Comparison of ENCODE assay signal across 8 cellular contexts in genomic region chr15:82540055-82540983, GRCh38. TPM values are rescaled to one million over a fixed set of nuclear protein-coding genes. Genes with fewer than 3 reads are reported as not detected.
DNase-seq lines count a peak whose midpoint lies in the region; ATAC-seq and TF ChIP-seq lines count a peak whose summit lies in the region.

RPS17 (minus strand) TSS chr15:82540457; CDS start chr15:82540428, 29 bp downstream.

- peak; percentile 94 for ATAC-seq in GM19395 (IDR thresholded peaks at IDR 0.05; ENCODE audit: unreplicated experiment)
- ATAC-seq in HG03571 (IDR thresholded peaks at IDR 0.05; ENCODE audit: unreplicated experiment) = peak; percentile 96
- ATAC-seq in effector memory CD8-positive, alpha-beta T cell (replicated peaks) = peak; percentile 94

- no peaks in the 10 kb centered on the region for H3K27me3 Mint-ChIP-seq in effector memory CD8-positive, alpha-beta T cell
- peaks cover 3% of the 10 kb centered on the region for H3K27me3 Mint-ChIP-seq in mesothelial cell of epicardium (ENCODE audit: low read depth)

- no peaks in the 10 kb centered on the region for H3K9me3 Mint-ChIP-seq in effector memory CD8-positive, alpha-beta T cell
- H3K9me3 Mint-ChIP-seq in mesothelial cell of epicardium = no peaks in the 10 kb centered on the region

- peaks cover 55% of the 10 kb centered on the region for H3K36me3 Mint-ChIP-seq in effector memory CD8-positive, alpha-beta T cell (ENCODE audit: insufficient read depth)
- H3K36me3 Mint-ChIP-seq in mesothelial cell of epicardium = peaks cover 18% of the 10 kb centered on the region

- peak within 1 kb of the TSS; percentile 95 to 96 for H3K27ac Mint-ChIP-seq in effector memory CD8-positive, alpha-beta T cell
- peak within 1 kb of the TSS; percentile 97 for H3K27ac Mint-ChIP-seq in mesothelial cell of epicardium

- DNase-seq in AG10803 (ENCODE audit: low read depth) = peak; percentile 95
- DNase-seq in activated CD4-positive, alpha-beta T cell treated with anti-CD3 and anti-CD28 coated beads, Interleukin-2, amount 50 U/mL, for 24 hours (ENCODE audit: low read depth in 1 of 2, low spot score in 1 of 2) = peak; percentile 96 to 99
- peak; percentile 99 for DNase-seq in effector memory CD8-positive, alpha-beta T cell
- peak; percentile 96 to 99 for DNase-seq in mesothelial cell of epicardium (ENCODE audit: low spot score in 2 of 2, unreplicated experiment in 2 of 2)
- DNase-seq in stimulated activated CD8-positive, alpha-beta memory T cell treated with anti-CD3 and anti-CD28 coated beads, Interleukin-2, amount 100 ng/mL, for 48 hours (ENCODE audit: low read depth in 2 of 2) = peak; percentile 97 to 98
- no peak for DNase-seq in SW 1271 (lab: John Stamatoyannopoulos, UW)

- peak within 1 kb of the TSS; percentile 94 to 95 for H3K4me3 Mint-ChIP-seq in effector memory CD8-positive, alpha-beta T cell
- peak within 1 kb of the TSS; percentile 94 for H3K4me3 Mint-ChIP-seq in mesothelial cell of epicardium

- H3K4me3 ChIP-seq in AG10803 (ENCODE audit: low read length) = peak within 1 kb of the TSS; percentile 99

- TF ChIP-seq CTCF in AG10803 (conservative IDR thresholded peaks at IDR 0.05; ENCODE audit: low read length) (peak; percentile 75), mesothelial cell of epicardium (IDR thresholded peaks at IDR 0.05; ENCODE audit: unreplicated experiment) (peak; percentile 99)

- H3K4me1 Mint-ChIP-seq in effector memory CD8-positive, alpha-beta T cell (ENCODE audit: low read depth in 2 of 2) = peaks cover 14 to 24% of the 10 kb centered on the region in 2 donors
- peaks cover 39% of the 10 kb centered on the region for H3K4me1 Mint-ChIP-seq in mesothelial cell of epicardium

RNA-seq across cellular contexts. Expression of gene RPS17, which starts in this region (rescaled TPM):
- total RNA-seq in mesothelial cell of epicardium = 1,564 to 1,650 TPM (median 1,638 TPM) in 3 replicates

Comparison
In these comparisons a context has a peak if more than half of its experiments do, and no peak if none do; other contexts are left out.
1. DNase-seq: peak in AG10803 (single experiment), activated CD4-positive, alpha-beta T cell treated with anti-CD3 and anti-CD28 coated beads, Interleukin-2, amount 50 U/mL, for 24 hours (2 of 2), effector memory CD8-positive, alpha-beta T cell (3 of 3), mesothelial cell of epicardium (2 of 2) and stimulated activated CD8-positive, alpha-beta memory T cell treated with anti-CD3 and anti-CD28 coated beads, Interleukin-2, amount 100 ng/mL, for 48 hours (2 of 2); none in SW 1271 (0 of 2).
2. Peak in every context shown above with its lines, with median percentiles within 50 percentile points of each other: ATAC-seq.